Comparison of ENCODE assay signal across 24 cellular contexts in the genomic region with DNA sequence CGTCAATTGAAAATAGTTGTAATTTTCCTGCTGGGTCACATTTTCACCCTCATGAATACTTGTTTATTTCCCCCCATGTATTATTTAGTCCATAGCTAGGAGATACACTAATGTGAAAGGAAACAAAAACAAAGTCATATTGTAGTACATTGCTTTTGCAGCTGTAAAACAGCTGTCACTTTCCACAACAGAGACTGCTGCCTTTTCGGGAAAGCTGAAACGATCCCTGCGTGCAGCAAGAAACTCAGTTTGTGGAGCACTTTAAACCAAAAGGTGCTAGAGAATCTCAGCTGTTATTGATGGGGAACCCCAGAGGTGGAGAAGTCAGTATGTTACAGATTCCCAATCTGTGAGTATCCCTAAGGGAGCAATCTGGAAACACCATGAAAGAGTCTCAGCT. TPM values are rescaled to one million over a fixed set of nuclear protein-coding genes. Genes with fewer than 3 reads are reported as not detected.
DNase-seq lines count a peak whose midpoint lies in the region; TF ChIP-seq lines count a peak whose summit lies in the region.
"Had no signal": no experiment of that assay in that cellular context is flagged by ENCODE, and none has a peak within 500 bp of the region (broad histone marks: within the 10 kb centered on the region; RNA-seq: fewer than 3 reads in every experiment).

No MANE protein-coding gene starts in this region.

- H3K36me3 ChIP-seq in HEK293 (ENCODE audit: control insufficient read depth in 2 of 2, insufficient read depth in 1 of 2, low read length in 2 of 2) = peaks cover 3 to 13% of the 10 kb centered on the region in 2 experiments; a peak in 2 of 3 replicates
- H3K36me3 ChIP-seq: brain microvascular endothelial cell, gastroesophageal sphincter, tibial artery had no signal

- H3K4me1 Mint-ChIP-seq in immature natural killer cell = peaks cover 17 to 21% of the 10 kb centered on the region in 2 donors
- peaks cover 14% of the 10 kb centered on the region for H3K4me1 Mint-ChIP-seq in activated naive CD4-positive, alpha-beta T cell treated with anti-CD3 and anti-CD28 coated beads for 36 hours (ENCODE audit: low read depth)

- H3K4me3 ChIP-seq in HEK293 (ENCODE audit: low read depth, low read length) = no peak overlapping the region
- peak overlapping the region; percentile 2 for H3K4me3 ChIP-seq in fibroblast of villous mesenchyme (ENCODE audit: low read depth, low read length)
- H3K4me3 ChIP-seq in skeletal muscle cell (ENCODE audit: low read depth, low read length) = peak overlapping the region; percentile 8
- H3K4me3 ChIP-seq: gastroesophageal sphincter, mucosa of descending colon, SJSA1, tibial artery had no signal

- peaks cover 4 to 8% (median 4%) of the 10 kb centered on the region in 3 donors for H3K27me3 Mint-ChIP-seq in immature natural killer cell (ENCODE audit: low read depth in 3 of 3)
- H3K27me3 Mint-ChIP-seq in activated naive CD4-positive, alpha-beta T cell treated with anti-CD3 and anti-CD28 coated beads for 36 hours (ENCODE audit: low read depth) = no peaks in the 10 kb centered on the region
- H3K27me3 Mint-ChIP-seq: activated naive CD8-positive, alpha-beta T cell treated with anti-CD3 and anti-CD28 coated beads for 36 hours had no signal

- DNase-seq in fibroblast of villous mesenchyme (ENCODE audit: low read depth) (peak; percentile 38), skeletal muscle cell (ENCODE audit: low read depth) (no peak), immature natural killer cell (no peak), NCI-H2171 treated with DMSO at 0.1 percent for 48 hours (lab: John Stamatoyannopoulos, UW) (no peak)
- DNase-seq in stimulated activated CD4-positive, alpha-beta T cell treated with anti-CD3 and anti-CD28 coated beads, Interleukin-12 subunit alpha, Interleukin-12 subunit beta, amount 100 ng/mL, for 4 hours = no peak
- no peak for DNase-seq in activated naive CD4-positive, alpha-beta T cell treated with anti-CD3 and anti-CD28 coated beads for 36 hours
- DNase-seq: activated CD4-positive, alpha-beta T cell treated with anti-CD3 and anti-CD28 coated beads for 1 hour; activated naive CD8-positive, alpha-beta T cell treated with anti-CD3 and anti-CD28 coated beads for 36 hours; AML-193; brain microvascular endothelial cell; mucosa of descending colon; NCI-H1417; NCI-H526; occipital lobe; right cardiac atrium; stimulated activated naive CD4-positive, alpha-beta T cell; T-helper 9 cell; tibial artery had no signal

- H3K27ac ChIP-seq in HEK293 (ENCODE audit: extremely low read depth, low read depth, low read length) (no peak overlapping the region), VCaP (0 out of 2 replicates have a peak overlapping the region, but pooled peaks have one; percentile 11)
- H3K27ac ChIP-seq: brain microvascular endothelial cell, SJSA1, tibial artery had no signal

- TF ChIP-seq CTCF in HEK293 (tag by site-specific recombination; IDR thresholded peaks at IDR 0.05) (no peak), VCaP (conservative IDR thresholded peaks at IDR 0.05) (no peak), fibroblast of villous mesenchyme (IDR thresholded peaks at IDR 0.05; ENCODE audit: insufficient read depth, low read depth, low read length) (no peak)

- H3K9me3 ChIP-seq in HEK293 (ENCODE audit: control insufficient read depth, insufficient read depth, low read depth, low read length) = no peaks in the 10 kb centered on the region
- H3K9me3 ChIP-seq: gastroesophageal sphincter, mucosa of descending colon, SJSA1, tibial artery had no signal

- intact Hi-C loops in activated naive CD4-positive, alpha-beta T cell treated with anti-CD3 and anti-CD28 coated beads for 36 hours (cut with micrococcal nuclease) = no loop called here

- CTCF ChIA-PET in HEK293 (lab: Yijun Ruan, JAX) = interaction anchor here (0.5 to 8.4 kb wide), 9 partner anchors 10 to 374 kb away, joined by 3 to 55 read pairs (median 4); no protein-coding TSS in a partner anchor
- CTCF ChIA-PET in activated naive CD4-positive, alpha-beta T cell treated with anti-CD3 and anti-CD28 coated beads for 36 hours (lab: Charles Lee) = interaction anchor here (1.1 to 1.7 kb wide), 4 partner anchors 18 to 54 kb away, joined by 3 to 11 read pairs (median 4); no protein-coding TSS in a partner anchor

- H3K4me3 Mint-ChIP-seq in immature natural killer cell = no peak overlapping the region
- H3K4me3 Mint-ChIP-seq in activated naive CD4-positive, alpha-beta T cell treated with anti-CD3 and anti-CD28 coated beads for 36 hours = no peak overlapping the region
- H3K4me3 Mint-ChIP-seq: activated naive CD8-positive, alpha-beta T cell treated with anti-CD3 and anti-CD28 coated beads for 36 hours; activated T-helper 1 cell treated with anti-CD3 and anti-CD28 coated beads, Interleukin-12 subunit alpha, Interleukin-12 subunit beta, Interleukin-2, Interleukin-4 antibody, amounts not matched to agents 30 ng/mL and 10 ng/mL and 1 ng/mL, durations not matched to agents 14 hours and 24 hours and 36 hours had no signal

- H3K27ac Mint-ChIP-seq in immature natural killer cell = no peak overlapping the region
- no peak overlapping the region for H3K27ac Mint-ChIP-seq in activated naive CD4-positive, alpha-beta T cell treated with anti-CD3 and anti-CD28 coated beads for 36 hours
- H3K27ac Mint-ChIP-seq: activated naive CD8-positive, alpha-beta T cell treated with anti-CD3 and anti-CD28 coated beads for 36 hours; activated T-helper 1 cell treated with anti-CD3 and anti-CD28 coated beads, Interleukin-12 subunit alpha, Interleukin-12 subunit beta, Interleukin-2, Interleukin-4 antibody, amounts not matched to agents 30 ng/mL and 10 ng/mL and 1 ng/mL, durations not matched to agents 14 hours and 24 hours and 36 hours had no signal

- POLR2A ChIA-PET in HEK293 (lab: Yijun Ruan, JAX) = no interaction called here

- peaks cover 15% of the 10 kb centered on the region for H3K4me1 ChIP-seq in HEK293 (ENCODE audit: control insufficient read depth, insufficient read depth, low read length)

- no peaks in the 10 kb centered on the region for H3K36me3 Mint-ChIP-seq in immature natural killer cell
- H3K36me3 Mint-ChIP-seq in activated naive CD4-positive, alpha-beta T cell treated with anti-CD3 and anti-CD28 coated beads for 36 hours (ENCODE audit: low read depth) = peaks cover 21% of the 10 kb centered on the region

- H3K9me3 Mint-ChIP-seq in immature natural killer cell = no peaks in the 10 kb centered on the region
- H3K9me3 Mint-ChIP-seq in activated naive CD4-positive, alpha-beta T cell treated with anti-CD3 and anti-CD28 coated beads for 36 hours = no peaks in the 10 kb centered on the region
- H3K9me3 Mint-ChIP-seq: activated naive CD8-positive, alpha-beta T cell treated with anti-CD3 and anti-CD28 coated beads for 36 hours had no signal

TF ChIP-seq in HEK293, 187 proteins besides CTCF, POLR2A, EP300 and RAD21:
- TF ChIP-seq ZNF600 (tag by site-specific recombination; IDR thresholded peaks at IDR 0.05) = 0 out of 2 replicates have a peak, but pooled peaks have one; percentile 18
- TF ChIP-seq, protein P1, sequence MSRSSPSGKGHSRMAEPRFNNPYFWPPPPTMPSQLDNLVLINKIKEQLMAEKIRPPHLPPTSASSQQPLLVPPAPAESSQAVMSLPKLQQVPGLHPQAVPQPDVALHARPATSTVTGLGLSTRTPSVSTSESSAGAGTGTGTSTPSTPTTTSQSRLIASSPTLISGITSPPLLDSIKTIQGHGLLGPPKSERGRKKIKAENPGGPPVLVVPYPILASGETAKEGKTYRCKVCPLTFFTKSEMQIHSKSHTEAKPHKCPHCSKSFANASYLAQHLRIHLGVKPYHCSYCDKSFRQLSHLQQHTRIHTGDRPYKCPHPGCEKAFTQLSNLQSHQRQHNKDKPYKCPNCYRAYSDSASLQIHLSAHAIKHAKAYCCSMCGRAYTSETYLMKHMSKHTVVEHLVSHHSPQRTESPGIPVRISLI (tag by site-specific recombination; IDR thresholded peaks at IDR 0.05) = no peak

RNA-seq across cellular contexts. Expression of gene RACGAP1, which starts 4.2 kb away (rescaled TPM):
- 36.1 and 69.1 TPM in 2 replicates for total RNA-seq in fibroblast of villous mesenchyme
- polyA plus RNA-seq in immature natural killer cell = 10 to 100 TPM; 11.6 to 20.9 (median 12.4) TPM
- total RNA-seq in activated naive CD4-positive, alpha-beta T cell treated with anti-CD3 and anti-CD28 coated beads for 36 hours = 100 to 1,000 TPM; 156 to 159 TPM

RNA-seq across cellular contexts. Expression of gene ASIC1, which starts 36.3 kb away (rescaled TPM):
- 1.3 and 1.6 TPM in 2 replicates for total RNA-seq in fibroblast of villous mesenchyme
- not detected for polyA plus RNA-seq in immature natural killer cell
- 1 to 10 TPM; 3.2 to 3.7 TPM for total RNA-seq in activated naive CD4-positive, alpha-beta T cell treated with anti-CD3 and anti-CD28 coated beads for 36 hours

RNA-seq across cellular contexts. Expression of gene AQP6, which starts 48.3 kb away (rescaled TPM):
- not detected in 2 replicates for total RNA-seq in fibroblast of villous mesenchyme
- not detected for polyA plus RNA-seq in immature natural killer cell
- total RNA-seq in activated naive CD4-positive, alpha-beta T cell treated with anti-CD3 and anti-CD28 coated beads for 36 hours = not detected
- total RNA-seq: activated naive CD8-positive, alpha-beta T cell treated with anti-CD3 and anti-CD28 coated beads for 36 hours; activated T-helper 1 cell treated with anti-CD3 and anti-CD28 coated beads, Interleukin-12 subunit alpha, Interleukin-12 subunit beta, Interleukin-2, Interleukin-4 antibody, amounts not matched to agents 30 ng/mL and 10 ng/mL and 1 ng/mL, durations not matched to agents 14 hours and 24 hours and 36 hours; gastroesophageal sphincter; HT1080; SJSA1 had no signal

RNA-seq across cellular contexts. Expression of gene AQP5, which starts 59.4 kb away (rescaled TPM):
- not detected in 2 replicates for total RNA-seq in fibroblast of villous mesenchyme
- not detected for polyA plus RNA-seq in immature natural killer cell
- total RNA-seq in activated naive CD4-positive, alpha-beta T cell treated with anti-CD3 and anti-CD28 coated beads for 36 hours = not detected
- total RNA-seq: activated naive CD8-positive, alpha-beta T cell treated with anti-CD3 and anti-CD28 coated beads for 36 hours; activated T-helper 1 cell treated with anti-CD3 and anti-CD28 coated beads, Interleukin-12 subunit alpha, Interleukin-12 subunit beta, Interleukin-2, Interleukin-4 antibody, amounts not matched to agents 30 ng/mL and 10 ng/mL and 1 ng/mL, durations not matched to agents 14 hours and 24 hours and 36 hours; HT1080; mucosa of descending colon; SJSA1 had no signal
